1 cellular context compared by ENCODE assay signal in genomic region chr11:85664561-85665481, GRCh38.
TF ChIP-seq lines count a peak whose summit lies in the region.

CREBZF (minus strand) TSS chr11:85665129; CDS start chr11:85664875, 254 bp downstream.

TF ChIP-seq in GM12878, 131 proteins besides CTCF, POLR2A, EP300 and RAD21 (continued from another document and continues in another):
- no peak for TF ChIP-seq CUX1 (IDR thresholded peaks at IDR 0.05; ENCODE audit: insufficient replicate concordance, low read depth, low read length)
- TF ChIP-seq ZNF687 (IDR thresholded peaks at IDR 0.05): peak; percentile 77
- peak; percentile 82; the same call in 1 of the 2 replicates for TF ChIP-seq PML (IDR thresholded peaks at IDR 0.05; ENCODE audit: low read length)
- TF ChIP-seq SPI1 (IDR thresholded peaks at IDR 0.05; ENCODE audit: borderline replicate concordance, insufficient read depth, low read depth, low read length): no peak
- TF ChIP-seq YY1 (IDR thresholded peaks at IDR 0.05; ENCODE audit: low read depth, low read length): 0 out of 2 replicates have a peak, but pooled peaks have one; percentile 22
- TF ChIP-seq RELB (IDR thresholded peaks at IDR 0.05; ENCODE audit: low read depth): no peak
- TF ChIP-seq ASH2L (IDR thresholded peaks at IDR 0.05; ENCODE audit: borderline replicate concordance, low read depth): no peak
- peak; percentile 91 for TF ChIP-seq ATF2 (IDR thresholded peaks at IDR 0.05; ENCODE audit: low read length)
- TF ChIP-seq ETV6 (conservative IDR thresholded peaks at IDR 0.05 in 1 of 2, IDR thresholded peaks at IDR 0.05 in 1 of 2; ENCODE audit: borderline replicate concordance in 1 of 2, low read depth in 1 of 2): 0 out of 4 replicates have a peak, but pooled peaks of 1 of the 2 experiments have one; percentile 15
- peak; percentile 33 for TF ChIP-seq KLF5 (IDR thresholded peaks at IDR 0.05; ENCODE audit: partially characterized antibody)
- peak; percentile 85; the same call in 1 of the 2 replicates for TF ChIP-seq POLR2AphosphoS2 (IDR thresholded peaks at IDR 0.05; ENCODE audit: low read depth, low read length)
- TF ChIP-seq BCLAF1 (IDR thresholded peaks at IDR 0.05): no peak
- no peak for TF ChIP-seq MEF2B (IDR thresholded peaks at IDR 0.05; ENCODE audit: partially characterized antibody, poor library complexity, severe bottlenecking)
- peak; percentile 33; the same call in 1 of the 2 replicates for TF ChIP-seq HCFC1 (IDR thresholded peaks at IDR 0.05; ENCODE audit: low read length)
- TF ChIP-seq KAT2A (conservative IDR thresholded peaks at IDR 0.05; ENCODE audit: control insufficient read depth, low read depth, low read length): no peak
- TF ChIP-seq NFIC (IDR thresholded peaks at IDR 0.05; ENCODE audit: low read depth, low read length): no peak
- no peak for TF ChIP-seq ZBTB33 (IDR thresholded peaks at IDR 0.05)
- TF ChIP-seq SIN3A (IDR thresholded peaks at IDR 0.05; ENCODE audit: low read depth, low read length): peak; percentile 18; the same call in 1 of the 2 replicates
- TF ChIP-seq CBX3 (IDR thresholded peaks at IDR 0.05; ENCODE audit: borderline replicate concordance, low read depth): no peak
- no peak for TF ChIP-seq RELA (IDR thresholded peaks at IDR 0.05; ENCODE audit: borderline replicate concordance, partially characterized antibody)
- no peak for TF ChIP-seq NBN (IDR thresholded peaks at IDR 0.05)
- TF ChIP-seq RB1 (IDR thresholded peaks at IDR 0.05; ENCODE audit: borderline replicate concordance): no peak
- TF ChIP-seq NR2F1 (conservative IDR thresholded peaks at IDR 0.05): peak; percentile 90
- TF ChIP-seq SMC3 (IDR thresholded peaks at IDR 0.05; ENCODE audit: borderline replicate concordance, low read length): no peak
- no peak for TF ChIP-seq ZNF217 (IDR thresholded peaks at IDR 0.05)
- TF ChIP-seq ATF7 (IDR thresholded peaks at IDR 0.05; ENCODE audit: low read depth): peak; percentile 97
- no peak for TF ChIP-seq JUNB (IDR thresholded peaks at IDR 0.05)
- TF ChIP-seq SP1 (IDR thresholded peaks at IDR 0.05; ENCODE audit: low read depth, low read length): no peak
- no peak for TF ChIP-seq STAT1 (conservative IDR thresholded peaks at IDR 0.05)
- TF ChIP-seq ATF3 (IDR thresholded peaks at IDR 0.05; ENCODE audit: borderline replicate concordance, extremely low read depth, low read depth, low read length): no peak
- no peak for TF ChIP-seq HDAC6 (IDR thresholded peaks at IDR 0.05; ENCODE audit: unreplicated experiment)
- TF ChIP-seq NKRF (conservative IDR thresholded peaks at IDR 0.05): peak; percentile 84; the same call in 1 of the 2 replicates
- TF ChIP-seq TAF1 (IDR thresholded peaks at IDR 0.05; ENCODE audit: borderline replicate concordance, low read depth, low read length): peak; percentile 81
- no peak for TF ChIP-seq SMARCA5 (IDR thresholded peaks at IDR 0.05)
- peak; percentile 55 for TF ChIP-seq SMAD1 (IDR thresholded peaks at IDR 0.05; ENCODE audit: low read depth, partially characterized antibody)
- TF ChIP-seq CEBPB (IDR thresholded peaks at IDR 0.05; ENCODE audit: borderline replicate concordance in 1 of 2, low read depth in 2 of 2, low read length in 2 of 2): no peak
- peak; percentile 63 for TF ChIP-seq ELK1 (IDR thresholded peaks at IDR 0.05; ENCODE audit: low read depth, low read length)
- TF ChIP-seq RAD51 (IDR thresholded peaks at IDR 0.05): no peak
- TF ChIP-seq BMI1 (IDR thresholded peaks at IDR 0.05; ENCODE audit: borderline replicate concordance): no peak
- TF ChIP-seq JUND (IDR thresholded peaks at IDR 0.05; ENCODE audit: low read depth, low read length): no peak
